Comparison of ENCODE assay signal across 22 cellular contexts in genomic region chr9:93136693-93137092, GRCh38. TPM values are rescaled to one million over a fixed set of nuclear protein-coding genes. Genes with fewer than 3 reads are reported as not detected.
DNase-seq lines count a peak whose midpoint lies in the region; ATAC-seq, FAIRE-seq and TF ChIP-seq lines count a peak whose summit lies in the region.
"Had no signal": no experiment of that assay in that cellular context is flagged by ENCODE, and none has a peak within 500 bp of the region (broad histone marks: within the 10 kb centered on the region; RNA-seq: fewer than 3 reads in every experiment).

No MANE protein-coding gene starts in this region.

- ATAC-seq in activated naive CD8-positive, alpha-beta T cell treated with anti-CD3 and anti-CD28 coated beads, Interleukin-2, amount 10 ng/mL, durations not matched to agents 7 days and 5 days (ENCODE audit: low read depth), result no peak
- ATAC-seq in activated naive CD8-positive, alpha-beta T cell treated with anti-CD3 and anti-CD28 coated beads, Interleukin-2, amount 50 U/mL, for 24 hours, result no peak
- no peak for ATAC-seq in IMR-90 (ENCODE audit: low read depth)
- ATAC-seq in stimulated activated memory B cell treated with anti-CD40 and anti-IgM and Interleukin-4, amounts not matched to agents 10 μg/mL and 1 μg/mL and 100 μg/mL, for 72 hours, result no peak
- no peak for ATAC-seq in GM18858 (IDR thresholded peaks at IDR 0.05; ENCODE audit: unreplicated experiment)
- ATAC-seq: stimulated activated naive CD8-positive, alpha-beta T cell treated with anti-CD3 and anti-CD28 coated beads, Interleukin-15, Interleukin-2, amounts not matched to agents 100 U/mL and 50 U/mL, for 24 hours; WTC11 had no signal

- H2BK15ac ChIP-seq in IMR-90 (ENCODE audit: low read depth, low read length) (no peak overlapping the region), H1 (ENCODE audit: low read length) (no peak overlapping the region)

- H3K14ac ChIP-seq in IMR-90 (replicated peaks; ENCODE audit: low read depth, low read length) (no peak overlapping the region), H1 (ENCODE audit: insufficient read length) (no peak overlapping the region)

- no peak overlapping the region for H2BK5ac ChIP-seq in IMR-90 (ENCODE audit: low read depth, low read length, poor library complexity, severe bottlenecking)
- no peak overlapping the region for H2BK5ac ChIP-seq in H1 (ENCODE audit: low read depth, low read length)

- H2BK120ac ChIP-seq in IMR-90 (ENCODE audit: low read depth, low read length), result no peak overlapping the region
- H2BK120ac ChIP-seq in H1 (replicated peaks; ENCODE audit: low read depth, low read length), result no peak overlapping the region

- H2BK20ac ChIP-seq in IMR-90 (ENCODE audit: low read depth, low read length) (no peak overlapping the region), H1 (ENCODE audit: low read length) (no peak overlapping the region)

- in situ Hi-C loops in IMR-90 (cut with MboI; ENCODE audit: low sequenced_read_pairs), result no loop called here

- H3K9me3 ChIP-seq in IMR-90 (ENCODE audit: control insufficient read depth, insufficient read depth, low read length), result 0 out of 2 replicates have a peak, but pooled peaks cover 3% of the 10 kb centered on the region
- H3K9me3 ChIP-seq in H1 (ENCODE audit: insufficient read depth in 2 of 2, low read depth in 1 of 2, low read length in 1 of 2), result no peaks in the 10 kb centered on the region
- no peaks in the 10 kb centered on the region for H3K9me3 ChIP-seq in prostate gland
- H3K9me3 ChIP-seq: MG63, thyroid gland had no signal

- 0 out of 2 replicates have a peak overlapping the region, but pooled peaks have one; percentile 43 for H2BK12ac ChIP-seq in H1 (ENCODE audit: low read depth, low read length)

- POLR2A ChIA-PET in activated naive CD8-positive, alpha-beta T cell treated with anti-CD3 and anti-CD28 coated beads, Interleukin-2, amount 10 ng/mL, durations not matched to agents 7 days and 5 days (lab: Charles Lee), result interaction anchor here (1.4 kb wide), 1 partner anchor 38 kb away, joined by 6 read pairs; no protein-coding TSS in a partner anchor
- POLR2A ChIA-PET in IMR-90 (lab: Charles Lee; ENCODE audit: unreplicated experiment) (no interaction called here), H1 (lab: Charles Lee; ENCODE audit: partially characterized antibody) (interaction anchor here (0.7 kb wide), 1 partner anchor 24 kb away, joined by 3 read pairs; no protein-coding TSS in a partner anchor)

- H3K27me3 Mint-ChIP-seq in activated naive CD8-positive, alpha-beta T cell treated with anti-CD3 and anti-CD28 coated beads, Interleukin-2, amount 10 ng/mL, durations not matched to agents 7 days and 5 days, result no peaks in the 10 kb centered on the region
- no peaks in the 10 kb centered on the region for H3K27me3 Mint-ChIP-seq in activated naive CD8-positive, alpha-beta T cell treated with anti-CD3 and anti-CD28 coated beads, Interleukin-2, amount 50 U/mL, for 24 hours
- H3K27me3 Mint-ChIP-seq in stimulated activated memory B cell treated with anti-CD40 and anti-IgM and Interleukin-4, amounts not matched to agents 10 μg/mL and 1 μg/mL and 100 μg/mL, for 72 hours, result no peaks in the 10 kb centered on the region
- H3K27me3 Mint-ChIP-seq: activated naive CD4-positive, alpha-beta T cell treated with anti-CD3 and anti-CD28 coated beads, Interleukin-2, amount 10 ng/mL, durations not matched to agents 7 days and 5 days had no signal

- H3K18ac ChIP-seq in IMR-90 (ENCODE audit: low read depth, low read length) (no peak overlapping the region), H1 (ENCODE audit: extremely low read depth, low read length) (no peak overlapping the region)

- no peak overlapping the region for H3K56ac ChIP-seq in IMR-90 (ENCODE audit: extremely low read depth, insufficient read depth, low read length)
- no peak overlapping the region for H3K56ac ChIP-seq in H1 (replicated peaks; ENCODE audit: insufficient read length, low read depth, low read length)

- H3K27ac Mint-ChIP-seq in activated naive CD8-positive, alpha-beta T cell treated with anti-CD3 and anti-CD28 coated beads, Interleukin-2, amount 10 ng/mL, durations not matched to agents 7 days and 5 days, result no peak overlapping the region
- H3K27ac Mint-ChIP-seq in activated naive CD8-positive, alpha-beta T cell treated with anti-CD3 and anti-CD28 coated beads, Interleukin-2, amount 50 U/mL, for 24 hours, result no peak overlapping the region
- peak overlapping the region; percentile 93 for H3K27ac Mint-ChIP-seq in stimulated activated memory B cell treated with anti-CD40 and anti-IgM and Interleukin-4, amounts not matched to agents 10 μg/mL and 1 μg/mL and 100 μg/mL, for 72 hours
- H3K27ac Mint-ChIP-seq: activated naive CD4-positive, alpha-beta T cell treated with anti-CD3 and anti-CD28 coated beads, Interleukin-2, amount 10 ng/mL, durations not matched to agents 7 days and 5 days; WTC11 had no signal

- peaks cover 16% of the 10 kb centered on the region; the same call in 1 of the 2 replicates for H3K23me2 ChIP-seq in H1 (ENCODE audit: low read depth, low read length)

- H3K4ac ChIP-seq in IMR-90 (ENCODE audit: low read depth, low read length) (no peak overlapping the region), H1 (replicated peaks; ENCODE audit: insufficient read length, low read depth, low read length) (no peak overlapping the region)

- H2AK5ac ChIP-seq in IMR-90 (ENCODE audit: low read depth, low read length), result 0 out of 2 replicates have a peak overlapping the region, but pooled peaks have one; percentile 31
- H2AK5ac ChIP-seq in H1 (ENCODE audit: low read depth, low read length), result no peak overlapping the region

- H3K9ac ChIP-seq in IMR-90 (ENCODE audit: low read depth, low read length) (no peak overlapping the region), H1 (replicated peaks in 1 of 4; ENCODE audit: extremely low read depth in 1 of 4, low read depth in 3 of 4, low read length in 3 of 4) (no peak overlapping the region)

- H4K91ac ChIP-seq in IMR-90 (ENCODE audit: insufficient read depth, low read depth, low read length) (no peak overlapping the region), H1 (replicated peaks; ENCODE audit: insufficient read length, low read length) (no peak overlapping the region)

- H3K9me1 ChIP-seq in IMR-90 (ENCODE audit: insufficient read depth, low read length), result peaks cover 6% of the 10 kb centered on the region; the same call in 1 of the 2 replicates

- BruUV-seq in IMR-90 (replicated peaks; lab: Mats Ljungman, UMichigan), result no TSS peak

- dilution Hi-C loops in IMR-90 (cut with HindIII; ENCODE audit: low sequenced_read_pairs, unreplicated experiment), result no loop called here

- no peaks in the 10 kb centered on the region for H3K36me3 ChIP-seq in IMR-90 (ENCODE audit: control insufficient read depth, insufficient read depth, low read length)
- no peaks in the 10 kb centered on the region for H3K36me3 ChIP-seq in H1 (ENCODE audit: control insufficient read depth in 2 of 4, insufficient read depth in 4 of 4, low read length in 3 of 4)
- no peaks in the 10 kb centered on the region for H3K36me3 ChIP-seq in prostate gland
- H3K36me3 ChIP-seq: cardiac muscle cell, thyroid gland had no signal

- H2AK9ac ChIP-seq in IMR-90 (replicated peaks; ENCODE audit: low read depth, low read length, poor library complexity), result no peak overlapping the region

- peak overlapping the region; percentile 24 for H2AFZ ChIP-seq in IMR-90 (replicated peaks; ENCODE audit: low read length, poor library complexity)
- H2AFZ ChIP-seq in H1 (ENCODE audit: low read length), result no peak overlapping the region

- no peak overlapping the region for H3K23ac ChIP-seq in IMR-90 (ENCODE audit: low read depth, low read length)
- no peak overlapping the region for H3K23ac ChIP-seq in H1 (ENCODE audit: insufficient read length)

- H3K4me2 ChIP-seq in IMR-90 (ENCODE audit: low read depth, low read length), result no peak overlapping the region
- no peak overlapping the region for H3K4me2 ChIP-seq in H1 (ENCODE audit: insufficient read depth in 1 of 2, low read depth in 2 of 2, low read length in 2 of 2)
- H3K4me2 ChIP-seq: smooth muscle cell had no signal

- H3K4me3 Mint-ChIP-seq in activated naive CD8-positive, alpha-beta T cell treated with anti-CD3 and anti-CD28 coated beads, Interleukin-2, amount 10 ng/mL, durations not matched to agents 7 days and 5 days, result no peak overlapping the region
- H3K4me3 Mint-ChIP-seq in activated naive CD8-positive, alpha-beta T cell treated with anti-CD3 and anti-CD28 coated beads, Interleukin-2, amount 50 U/mL, for 24 hours, result no peak overlapping the region
- H3K4me3 Mint-ChIP-seq in stimulated activated memory B cell treated with anti-CD40 and anti-IgM and Interleukin-4, amounts not matched to agents 10 μg/mL and 1 μg/mL and 100 μg/mL, for 72 hours, result no peak overlapping the region
- H3K4me3 Mint-ChIP-seq: activated naive CD4-positive, alpha-beta T cell treated with anti-CD3 and anti-CD28 coated beads, Interleukin-2, amount 10 ng/mL, durations not matched to agents 7 days and 5 days; WTC11 had no signal

- DNase-seq in activated naive CD8-positive, alpha-beta T cell treated with anti-CD3 and anti-CD28 coated beads, Interleukin-2, amount 10 ng/mL, durations not matched to agents 7 days and 5 days, result peak; percentile 28
- no peak for DNase-seq in activated naive CD8-positive, alpha-beta T cell treated with anti-CD3 and anti-CD28 coated beads, Interleukin-2, amount 50 U/mL, for 24 hours
- DNase-seq in IMR-90, result no peak
- DNase-seq in H1 (ENCODE audit: low read depth in 1 of 2, low spot score in 2 of 2), result no peak
- DNase-seq in foreskin fibroblast, result no peak
- DNase-seq in prostate gland (ENCODE audit: low spot score), result no peak
- DNase-seq: ACHN; activated naive CD4-positive, alpha-beta T cell treated with anti-CD3 and anti-CD28 coated beads, Interleukin-2, amount 10 ng/mL, durations not matched to agents 7 days and 5 days; activated T-cell treated with anti-CD3 and anti-CD28 coated beads, Interleukin-2, amount 50 U/mL, for 48 hours; GDM1; glutamatergic neuron; MG63; stimulated activated CD4-positive, alpha-beta T cell treated with anti-CD3 and anti-CD28 coated beads, Interleukin-2, amount 100 ng/mL, for 48 hours; stimulated activated naive CD8-positive, alpha-beta T cell treated with anti-CD3 and anti-CD28 coated beads, Interleukin-15, Interleukin-2, amounts not matched to agents 100 U/mL and 50 U/mL, for 24 hours; T-helper 9 cell had no signal

- H4K20me1 ChIP-seq in IMR-90 (ENCODE audit: insufficient read depth, low read length), result no peaks in the 10 kb centered on the region
- peaks cover 0 to 3% of the 10 kb centered on the region in 2 experiments for H4K20me1 ChIP-seq in H1 (replicated peaks in 1 of 2; ENCODE audit: control insufficient read depth in 1 of 2, insufficient read depth in 2 of 2, low read length in 2 of 2)

- H3K4me3 ChIP-seq in IMR-90 (ENCODE audit: insufficient read depth, low read depth, low read length) (no peak overlapping the region), H1 (ENCODE audit: extremely low read depth in 1 of 4, insufficient read depth in 2 of 4, low read depth in 3 of 4, low read length in 4 of 4) (no peak overlapping the region), foreskin fibroblast (ENCODE audit: low read depth in 1 of 2, low read length in 2 of 2) (no peak overlapping the region), prostate gland (no peak overlapping the region)
- H3K4me3 ChIP-seq: cardiac muscle cell, lung, MG63, smooth muscle cell, thyroid gland had no signal

- peaks cover 0 to 7% of the 10 kb centered on the region in 2 experiments; a peak in 1 of 4 replicates for H3K79me2 ChIP-seq in H1 (ENCODE audit: control insufficient read depth in 1 of 2, insufficient read depth in 2 of 2, low read length in 2 of 2)

- H3K27me3 ChIP-seq in IMR-90 (ENCODE audit: control insufficient read depth, insufficient read depth, low read length), result no peaks in the 10 kb centered on the region
- peaks cover 0 to 13% (median 10%) of the 10 kb centered on the region in 4 experiments; a peak in 5 of 7 replicates for H3K27me3 ChIP-seq in H1 (replicated peaks in 1 of 4; ENCODE audit: control insufficient read depth in 3 of 4, extremely low read depth in 1 of 4, insufficient read depth in 3 of 4, low read length in 3 of 4)
- H3K27me3 ChIP-seq in prostate gland (replicated peaks; ENCODE audit: insufficient read depth), result no peaks in the 10 kb centered on the region
- H3K27me3 ChIP-seq: cardiac muscle cell, MG63, thyroid gland had no signal

- FAIRE-seq in H1 (lab: Jason Lieb, UNC), result no peak

- no peak overlapping the region for H3K27ac ChIP-seq in IMR-90 (ENCODE audit: insufficient read depth, low read length)
- no peak overlapping the region for H3K27ac ChIP-seq in H1 (ENCODE audit: low read depth, low read length)
- no peak overlapping the region for H3K27ac ChIP-seq in prostate gland
- H3K27ac ChIP-seq: cardiac muscle cell had no signal

- peaks cover 24% of the 10 kb centered on the region for H3K4me1 ChIP-seq in IMR-90 (ENCODE audit: control insufficient read depth, insufficient read depth, low read length)
- peaks cover 0 to 27% (median 18%) of the 10 kb centered on the region in 4 experiments; a peak in 6 of 7 replicates for H3K4me1 ChIP-seq in H1 (replicated peaks in 1 of 4; ENCODE audit: control insufficient read depth in 3 of 4, insufficient read depth in 4 of 4, low read length in 3 of 4)
- H3K4me1 ChIP-seq in prostate gland (replicated peaks), result peaks cover 25% of the 10 kb centered on the region

- TF ChIP-seq EP300 in H1 (IDR thresholded peaks at IDR 0.05; ENCODE audit: borderline replicate concordance in 1 of 2, low read depth in 2 of 2, low read length in 2 of 2), result no peak

- H3K4me1 Mint-ChIP-seq in activated naive CD8-positive, alpha-beta T cell treated with anti-CD3 and anti-CD28 coated beads, Interleukin-2, amount 10 ng/mL, durations not matched to agents 7 days and 5 days, result peaks cover 29% of the 10 kb centered on the region
- H3K4me1 Mint-ChIP-seq in activated naive CD8-positive, alpha-beta T cell treated with anti-CD3 and anti-CD28 coated beads, Interleukin-2, amount 50 U/mL, for 24 hours, result peaks cover 54% of the 10 kb centered on the region
- peaks cover 57% of the 10 kb centered on the region for H3K4me1 Mint-ChIP-seq in stimulated activated memory B cell treated with anti-CD40 and anti-IgM and Interleukin-4, amounts not matched to agents 10 μg/mL and 1 μg/mL and 100 μg/mL, for 72 hours

- TF ChIP-seq CTCF in IMR-90 (conservative IDR thresholded peaks at IDR 0.05; ENCODE audit: low read depth, low read length), result no peak
- no peak for TF ChIP-seq CTCF in H1 (IDR thresholded peaks at IDR 0.05; ENCODE audit: control extremely low read depth in 1 of 3, insufficient read depth in 1 of 3, low read depth in 1 of 3, low read length in 3 of 3)
- no peak for TF ChIP-seq CTCF in foreskin fibroblast (IDR thresholded peaks at IDR 0.05; ENCODE audit: low read depth, low read length)
- TF ChIP-seq CTCF in prostate gland (IDR thresholded peaks at IDR 0.05), result no peak

- H3K79me1 ChIP-seq in IMR-90 (ENCODE audit: low read depth in 1 of 2, low read length in 2 of 2) (peaks cover 6 to 16% of the 10 kb centered on the region in 2 experiments), H1 (ENCODE audit: low read depth, low read length) (peaks cover 4% of the 10 kb centered on the region; the same call in 1 of the 2 replicates)

- H4K5ac ChIP-seq in IMR-90 (ENCODE audit: low read depth, low read length) (no peak overlapping the region), H1 (ENCODE audit: insufficient read length, low read depth, low read length) (no peak overlapping the region)

- H4K8ac ChIP-seq in IMR-90 (ENCODE audit: low read depth in 2 of 2, low read length in 2 of 2), result no peak overlapping the region
- H4K8ac ChIP-seq in H1 (ENCODE audit: extremely low read depth, insufficient read depth, low read length), result no peak overlapping the region

- 71% methylated on average over 1 of the region's 4 CpGs; no CpG with 5 or more reads in 1 of the 2 experiments for WGBS in IMR-90 (ENCODE audit: extremely low coverage in 2 of 2, insufficient read length in 1 of 2), 2 experiments
- WGBS in H1 (ENCODE audit: extremely low coverage in 1 of 2, insufficient coverage in 1 of 2, insufficient read length in 1 of 2, insufficient replicate concordance in 2 of 2, low coverage in 1 of 2, low lambda C conversion rate in 2 of 2, missing lambda C conversion rate in 1 of 2), 2 experiments, result 82% methylated on average over 4 of the region's 4 CpGs; no CpG with 5 or more reads in 1 of the 2 experiments
- WGBS in prostate gland, result 55% methylated on average over 4 of the region's 4 CpGs

- CTCF ChIA-PET in IMR-90 (lab: Yijun Ruan, JAX) (interaction anchor here (0.8 kb wide), 1 partner anchor 166 kb away, joined by 3 read pairs; no protein-coding TSS in a partner anchor), H1 (lab: Charles Lee; ENCODE audit: partially characterized antibody) (interaction anchor here (1.1 to 3.4 kb wide), 6 partner anchors 9 to 39 kb away, joined by 3 to 11 read pairs (median 4); no protein-coding TSS in a partner anchor)

- peaks cover 1% of the 10 kb centered on the region for H3K9me3 Mint-ChIP-seq in activated naive CD8-positive, alpha-beta T cell treated with anti-CD3 and anti-CD28 coated beads, Interleukin-2, amount 10 ng/mL, durations not matched to agents 7 days and 5 days
- H3K9me3 Mint-ChIP-seq in activated naive CD8-positive, alpha-beta T cell treated with anti-CD3 and anti-CD28 coated beads, Interleukin-2, amount 50 U/mL, for 24 hours, result no peaks in the 10 kb centered on the region
- peaks cover 3% of the 10 kb centered on the region for H3K9me3 Mint-ChIP-seq in stimulated activated memory B cell treated with anti-CD40 and anti-IgM and Interleukin-4, amounts not matched to agents 10 μg/mL and 1 μg/mL and 100 μg/mL, for 72 hours

- H3K36me3 Mint-ChIP-seq in activated naive CD8-positive, alpha-beta T cell treated with anti-CD3 and anti-CD28 coated beads, Interleukin-2, amount 10 ng/mL, durations not matched to agents 7 days and 5 days, result no peaks in the 10 kb centered on the region
- H3K36me3 Mint-ChIP-seq in activated naive CD8-positive, alpha-beta T cell treated with anti-CD3 and anti-CD28 coated beads, Interleukin-2, amount 50 U/mL, for 24 hours (ENCODE audit: low read depth), result peaks cover 5% of the 10 kb centered on the region
- peaks cover 7% of the 10 kb centered on the region for H3K36me3 Mint-ChIP-seq in stimulated activated memory B cell treated with anti-CD40 and anti-IgM and Interleukin-4, amounts not matched to agents 10 μg/mL and 1 μg/mL and 100 μg/mL, for 72 hours
- H3K36me3 Mint-ChIP-seq: WTC11 had no signal

- intact Hi-C loops in IMR-90 (cut with micrococcal nuclease), result loop anchor here (10.0 kb wide), 1 partner anchor 318 kb away; the partner anchor contains the start of genes FAM120A and FAM120AOS
- intact Hi-C loops in prostate gland (cut with DNase I), result loop anchor here (10.0 kb wide), 1 partner anchor 318 kb away; the partner anchor contains the start of genes FAM120A and FAM120AOS

- TF ChIP-seq POLR2A in IMR-90 (IDR thresholded peaks at IDR 0.05; ENCODE audit: low read depth, low read length), result no peak
- no peak for TF ChIP-seq POLR2A in H1 (IDR thresholded peaks at IDR 0.05; ENCODE audit: control extremely low read depth in 1 of 2, low read depth in 2 of 2, low read length in 2 of 2)
- no peak for TF ChIP-seq POLR2A in prostate gland (IDR thresholded peaks at IDR 0.05)

- TF ChIP-seq RAD21 in IMR-90 (IDR thresholded peaks at IDR 0.05; ENCODE audit: low read length), result no peak
- TF ChIP-seq RAD21 in H1 (IDR thresholded peaks at IDR 0.05 in 1 of 2, conservative IDR thresholded peaks at IDR 0.05 in 1 of 2; ENCODE audit: low read depth in 2 of 2, low read length in 2 of 2), result no peak

RNA-seq across cellular contexts. Expression of gene NINJ1, which starts 2.6 kb away (rescaled TPM):
- total RNA-seq in activated naive CD8-positive, alpha-beta T cell treated with anti-CD3 and anti-CD28 coated beads, Interleukin-2, amount 10 ng/mL, durations not matched to agents 7 days and 5 days, result 10 to 100 TPM; 29.5 to 30.4 TPM
- total RNA-seq in IMR-90 (2012; rRNA removed) (21.9 and 24.7 TPM in 2 replicates), prostate gland (100 to 1,000 TPM; 139 to 183 TPM)
- polyA plus RNA-seq in IMR-90 (2012; rRNA removed) (38.1 and 38.8 TPM in 2 replicates), H1 (2011; rRNA removed) (65.6 and 88.0 TPM in 2 replicates)
- polyA plus RNA-seq in IMR-90 (2012; cell fraction: cytosol; rRNA removed), result 16.1 and 60.5 TPM in 2 replicates
- polyA plus RNA-seq in IMR-90 (2012; cell fraction: nucleus; rRNA removed; ENCODE audit: low replicate concordance), result 21.8 and 35.9 TPM in 2 replicates
- 28.2 TPM in 2 replicates for total RNA-seq in H1 (2021; fragmentation: NEBNext Ultra II Directional; extraction: Animal tissue kit (Norgen Biotek cat#: 25700))
- polyA plus RNA-seq in H1 (2011; cell fraction: cytosol; rRNA removed), result 45.5 TPM
- polyA plus RNA-seq in H1 (2011; cell fraction: nucleus; rRNA removed), result 45.0 TPM
- polyA plus RNA-seq in H1 (2012, experiment 1 of 2), result 32.2 to 46.6 TPM (median 40.1 TPM) in 4 replicates
- polyA plus RNA-seq in H1 (2012, experiment 2 of 2), result 36.1 TPM
- 32.5 TPM for polyA plus RNA-seq in H1 (2013, experiment 1 of 2)
- 34.8 TPM for polyA plus RNA-seq in H1 (2013, experiment 2 of 2)
- 13.6 and 14.1 TPM in 2 replicates for polyA minus RNA-seq in H1 (2011; rRNA and poly(A)+ RNA removed)
- polyA minus RNA-seq in H1 (2011; cell fraction: cytosol; rRNA and poly(A)+ RNA removed), result 17.8 TPM
- polyA minus RNA-seq in H1 (2011; cell fraction: nucleus; rRNA and poly(A)+ RNA removed), result 19.2 TPM

RNA-seq across cellular contexts. Expression of gene CARD19, which starts 40.7 kb away (rescaled TPM):
- total RNA-seq in activated naive CD8-positive, alpha-beta T cell treated with anti-CD3 and anti-CD28 coated beads, Interleukin-2, amount 10 ng/mL, durations not matched to agents 7 days and 5 days, result 10 to 100 TPM; 68.1 to 68.2 TPM
- total RNA-seq in IMR-90 (2012; rRNA removed) (17.4 and 23.3 TPM in 2 replicates), prostate gland (100 to 1,000 TPM in 1 of 2 donors, 10 to 100 TPM in 1; 41.9 to 111 TPM)
- polyA plus RNA-seq in IMR-90 (2012; rRNA removed) (111 and 126 TPM in 2 replicates), H1 (2011; rRNA removed) (112 and 144 TPM in 2 replicates)
- polyA plus RNA-seq in IMR-90 (2012; cell fraction: cytosol; rRNA removed), result 120 and 139 TPM in 2 replicates
- polyA plus RNA-seq in IMR-90 (2012; cell fraction: nucleus; rRNA removed; ENCODE audit: low replicate concordance), result 103 and 209 TPM in 2 replicates
- 21.2 and 27.7 TPM in 2 replicates for total RNA-seq in H1 (2021; fragmentation: NEBNext Ultra II Directional; extraction: Animal tissue kit (Norgen Biotek cat#: 25700))
- 66.2 TPM for polyA plus RNA-seq in H1 (2011; cell fraction: cytosol; rRNA removed)
- 57.8 TPM for polyA plus RNA-seq in H1 (2011; cell fraction: nucleus; rRNA removed)
- polyA plus RNA-seq in H1 (2012, experiment 1 of 2), result 13.4 to 28.1 TPM (median 26.0 TPM) in 4 replicates
- 36.2 TPM for polyA plus RNA-seq in H1 (2012, experiment 2 of 2)
- polyA plus RNA-seq in H1 (2013, experiment 1 of 2), result 30.6 TPM
- 30.0 TPM for polyA plus RNA-seq in H1 (2013, experiment 2 of 2)
- polyA minus RNA-seq in H1 (2011; rRNA and poly(A)+ RNA removed), result 11.7 and 13.5 TPM in 2 replicates
- 12.4 TPM for polyA minus RNA-seq in H1 (2011; cell fraction: cytosol; rRNA and poly(A)+ RNA removed)
- polyA minus RNA-seq in H1 (2011; cell fraction: nucleus; rRNA and poly(A)+ RNA removed), result 10.4 TPM

RNA-seq across cellular contexts. Expression of gene WNK2, which starts 47.2 kb away (rescaled TPM):
- total RNA-seq in activated naive CD8-positive, alpha-beta T cell treated with anti-CD3 and anti-CD28 coated beads, Interleukin-2, amount 10 ng/mL, durations not matched to agents 7 days and 5 days, result under 1 TPM in 1 of 2 experiments, not detected in 1; 0.25 TPM
- not detected in 2 replicates for total RNA-seq in IMR-90 (2012; rRNA removed)
- polyA plus RNA-seq in IMR-90 (2012; rRNA removed), result not detected in 2 replicates
- 0.01 TPM in 1 of 2 replicates, not detected in the other for polyA plus RNA-seq in IMR-90 (2012; cell fraction: cytosol; rRNA removed)
- polyA plus RNA-seq in IMR-90 (2012; cell fraction: nucleus; rRNA removed; ENCODE audit: low replicate concordance), result not detected in 2 replicates
- 87.2 and 89.2 TPM in 2 replicates for total RNA-seq in H1 (2021; fragmentation: NEBNext Ultra II Directional; extraction: Animal tissue kit (Norgen Biotek cat#: 25700))
- polyA plus RNA-seq in H1 (2011; rRNA removed), result 12.0 and 20.6 TPM in 2 replicates
- polyA plus RNA-seq in H1 (2011; cell fraction: cytosol; rRNA removed), result 11.5 TPM
- polyA plus RNA-seq in H1 (2011; cell fraction: nucleus; rRNA removed), result 51.7 TPM
- polyA plus RNA-seq in H1 (2012, experiment 1 of 2), result 69.6 to 91.7 TPM (median 76.7 TPM) in 4 replicates
- polyA plus RNA-seq in H1 (2012, experiment 2 of 2), result 42.2 TPM
- polyA plus RNA-seq in H1 (2013, experiment 1 of 2), result 48.8 TPM
- polyA plus RNA-seq in H1 (2013, experiment 2 of 2), result 43.7 TPM
- 22.2 and 25.3 TPM in 2 replicates for polyA minus RNA-seq in H1 (2011; rRNA and poly(A)+ RNA removed)
- 43.6 TPM for polyA minus RNA-seq in H1 (2011; cell fraction: cytosol; rRNA and poly(A)+ RNA removed)
- 37.6 TPM for polyA minus RNA-seq in H1 (2011; cell fraction: nucleus; rRNA and poly(A)+ RNA removed)
- total RNA-seq in prostate gland, result 100 to 1,000 TPM in 1 of 2 donors, 10 to 100 TPM in 1; 77.9 to 136 TPM

Comparison
In these comparisons a context has a peak if more than half of its experiments do, and no peak if none do; other contexts are left out.
1. RNA of gene WNK2, which starts 47.2 kb away (total RNA-seq): 77.9 to 136 TPM in prostate gland and 87.2 to 89.2 TPM in H1; 0.25 TPM in activated naive CD8-positive, alpha-beta T cell treated with anti-CD3 and anti-CD28 coated beads, Interleukin-2, amount 10 ng/mL, durations not matched to agents 7 days and 5 days and not detected in IMR-90; every median in the first group is over 10 times any median in the second.